1 cellular context compared by ENCODE assay signal in genomic region chr1:214282696-214283225, GRCh38.
TF ChIP-seq lines count a peak whose summit lies in the region.

No MANE protein-coding gene starts in this region.

TF ChIP-seq in H1, 55 proteins besides CTCF, POLR2A, EP300 and RAD21:
- TF ChIP-seq CHD7 (IDR thresholded peaks at IDR 0.05; ENCODE audit: insufficient replicate concordance, low read length) (no peak), GABPA (IDR thresholded peaks at IDR 0.05; ENCODE audit: borderline replicate concordance, insufficient read depth, low read length) (no peak), RNF2 (IDR thresholded peaks at IDR 0.05; ENCODE audit: borderline replicate concordance, low read depth, low read length, missing control alignments, poor library complexity, severe bottlenecking) (no peak), CBX8 (IDR thresholded peaks at IDR 0.05; ENCODE audit: borderline replicate concordance, low read depth, low read length) (no peak), JUN (IDR thresholded peaks at IDR 0.05; ENCODE audit: low read depth, low read length) (no peak), HDAC6 (IDR thresholded peaks at IDR 0.05; ENCODE audit: low read depth, low read length) (no peak), CTBP2 (IDR thresholded peaks at IDR 0.05; ENCODE audit: borderline replicate concordance, insufficient read depth, insufficient read length, low read length) (no peak), GTF2F1 (IDR thresholded peaks at IDR 0.05; ENCODE audit: borderline replicate concordance, low read depth, low read length) (no peak), CHD2 (IDR thresholded peaks at IDR 0.05; ENCODE audit: low read length) (no peak), TBP (IDR thresholded peaks at IDR 0.05; ENCODE audit: low read depth, low read length) (no peak), SUZ12 (IDR thresholded peaks at IDR 0.05; ENCODE audit: low read length) (no peak), EZH2 (IDR thresholded peaks at IDR 0.05; ENCODE audit: low read depth, low read length, severe bottlenecking) (no peak), KDM5A (IDR thresholded peaks at IDR 0.05; ENCODE audit: low read length) (no peak), HDAC2 (IDR thresholded peaks at IDR 0.05; ENCODE audit: borderline replicate concordance in 1 of 2, low read depth in 2 of 2, low read length in 2 of 2) (no peak), RBBP5 (IDR thresholded peaks at IDR 0.05; ENCODE audit: borderline replicate concordance, low read depth, low read length) (no peak), SP2 (IDR thresholded peaks at IDR 0.05; ENCODE audit: low read length) (no peak), TAF1 (IDR thresholded peaks at IDR 0.05; ENCODE audit: low read depth, low read length) (no peak), MAX (IDR thresholded peaks at IDR 0.05) (no peak)
TF ChIP-seq in H1: peak in this region for 0.
